ENCODE assay signal across 14 cellular contexts in the genomic region with DNA sequence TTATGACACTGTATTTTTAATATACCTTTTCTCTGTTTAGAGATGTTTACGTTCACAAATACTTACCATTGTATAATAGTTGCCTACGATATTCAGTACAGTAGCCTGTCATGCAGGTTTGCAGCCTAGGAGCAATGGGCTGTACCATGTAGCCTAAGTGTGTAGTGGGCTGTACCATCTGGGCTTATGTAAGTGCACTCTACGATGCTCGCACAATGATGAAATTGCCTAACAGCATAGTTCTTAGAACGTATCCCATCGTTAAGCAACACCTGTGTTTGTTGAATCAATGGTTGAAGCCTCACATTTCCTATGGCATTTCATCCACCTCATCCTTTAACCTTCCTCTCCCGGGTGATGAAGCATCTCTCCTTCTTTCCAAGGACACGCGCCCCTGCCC. TPM values are rescaled to one million over a fixed set of nuclear protein-coding genes. Genes with fewer than 3 reads are reported as not detected.
"Had no signal": no experiment of that assay in that cellular context is flagged by ENCODE, and none has a peak within 500 bp of the region (broad histone marks: within the 10 kb centered on the region; RNA-seq: fewer than 3 reads in every experiment).

No MANE protein-coding gene starts in this region.

- H3K9me3 Mint-ChIP-seq: activated T-helper 2 cell treated with anti-CD3 and anti-CD28 coated beads, Interferon-gamma antibody, Interleukin-2, Interleukin-4, amounts not matched to agents 10 μg/mL and 5 μg/mL and 100 μg/mL, durations not matched to agents 14 hours and 24 hours and 36 hours; natural killer cell had no signal

- H3K9me3 ChIP-seq: body of pancreas, vagina had no signal

- H3K4me1 ChIP-seq: adrenal gland, vagina had no signal

- H3K4me3 ChIP-seq: adrenal gland, body of pancreas, vagina had no signal

- H3K36me3 ChIP-seq: adrenal gland, vagina had no signal

- H3K27ac ChIP-seq: adrenal gland, body of pancreas, vagina had no signal

- H3K27ac Mint-ChIP-seq: activated T-helper 2 cell treated with anti-CD3 and anti-CD28 coated beads, Interferon-gamma antibody, Interleukin-2, Interleukin-4, amounts not matched to agents 10 μg/mL and 5 μg/mL and 100 μg/mL, durations not matched to agents 14 hours and 24 hours and 36 hours; dendritic cell treated with granulocyte-macrophage colony-stimulating factor and Interleukin-4, amounts not matched to agents 40 ng/mL and 50 ng/mL, for 4 days; effector memory CD8-positive, alpha-beta T cell; natural killer cell; WTC11 had no signal

- H3K27me3 ChIP-seq: adrenal gland, body of pancreas, vagina had no signal

- H3K4me1 Mint-ChIP-seq: natural killer cell had no signal

- ATAC-seq: body of pancreas; effector memory CD8-positive, alpha-beta T cell; natural killer cell had no signal

- DNase-seq: activated CD4-positive, alpha-beta T cell treated with anti-CD3 and anti-CD28 coated beads for 48 hours; activated naive CD4-positive, alpha-beta T cell treated with anti-CD3 and anti-CD28 coated beads, Interleukin-2, amount 50 U/mL, for 16 hours; body of pancreas; effector memory CD8-positive, alpha-beta T cell; erythroblast; hypothalamus; mammary epithelial cell; natural killer cell; posterior cingulate gyrus had no signal

- H3K4me3 Mint-ChIP-seq: dendritic cell treated with granulocyte-macrophage colony-stimulating factor and Interleukin-4, amounts not matched to agents 40 ng/mL and 50 ng/mL, for 4 days; effector memory CD8-positive, alpha-beta T cell; natural killer cell; WTC11 had no signal

RNA-seq across cellular contexts. Expression of gene EML1, which starts 12.5 kb away (rescaled TPM):
- total RNA-seq: natural killer cell had no signal
